In the genomic region with DNA sequence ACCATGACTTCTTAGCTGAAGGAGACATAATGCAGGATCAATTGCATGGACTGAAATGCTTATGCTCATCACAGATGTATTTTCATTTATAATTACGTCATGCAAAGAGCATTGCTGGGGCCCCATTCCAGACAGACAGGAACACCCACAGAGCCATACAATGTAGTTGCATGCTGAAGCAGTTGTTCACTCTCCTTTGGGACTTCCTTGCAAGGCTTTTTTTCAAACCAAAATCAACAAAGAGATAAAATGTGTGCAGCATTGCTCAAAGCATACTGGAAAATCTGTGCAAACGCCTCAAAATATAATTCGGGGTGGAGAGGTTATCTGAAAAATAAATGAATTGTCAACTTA, we compare ENCODE assay signal across 14 cellular contexts.
DNase-seq lines count a peak whose midpoint lies in the region; ATAC-seq, FAIRE-seq and TF ChIP-seq lines count a peak whose summit lies in the region.
"Had no signal": no experiment of that assay in that cellular context is flagged by ENCODE, and none has a peak within 500 bp of the region (broad histone marks: within the 10 kb centered on the region; RNA-seq: fewer than 3 reads in every experiment).

No MANE protein-coding gene starts in this region.

- H3K36me3 ChIP-seq in SK-N-SH (replicated peaks in 1 of 2; ENCODE audit: control insufficient read depth in 1 of 2, insufficient read depth in 2 of 2, low read length in 1 of 2) (no peaks in the 10 kb centered on the region), smooth muscle cell (ENCODE audit: low read depth) (no peaks in the 10 kb centered on the region), testis (ENCODE audit: low read depth, missing control alignments) (no peaks in the 10 kb centered on the region)
- H3K36me3 ChIP-seq: upper lobe of right lung had no signal

- H4K20me1 ChIP-seq in SK-N-SH (ENCODE audit: insufficient read depth) (no peaks in the 10 kb centered on the region), smooth muscle cell (ENCODE audit: low read depth) (no peaks in the 10 kb centered on the region)

- H3K9ac ChIP-seq in SK-N-SH (no peak overlapping the region), smooth muscle cell (ENCODE audit: low read depth) (peak overlapping the region; percentile 47)

- no peak overlapping the region for H3K4me3 Mint-ChIP-seq in WTC11
- H3K4me3 Mint-ChIP-seq: activated CD8-positive, alpha-beta T cell treated with anti-CD3 and anti-CD28 coated beads, Interleukin-2, amount 10 ng/mL, durations not matched to agents 7 days and 5 days; activated naive CD4-positive, alpha-beta T cell treated with anti-CD3 and anti-CD28 coated beads, Interleukin-2, amount 10 ng/mL, durations not matched to agents 7 days and 5 days had no signal

- H3K9me3 ChIP-seq in SK-N-SH (no peaks in the 10 kb centered on the region), smooth muscle cell (replicated peaks; ENCODE audit: low read depth) (no peaks in the 10 kb centered on the region), testis (no peaks in the 10 kb centered on the region)
- H3K9me3 ChIP-seq: upper lobe of right lung had no signal

- H3K27me3 Mint-ChIP-seq in WTC11 (ENCODE audit: low read depth), result no peaks in the 10 kb centered on the region
- H3K27me3 Mint-ChIP-seq: activated naive CD4-positive, alpha-beta T cell treated with anti-CD3 and anti-CD28 coated beads, Interleukin-2, amount 10 ng/mL, durations not matched to agents 7 days and 5 days had no signal

- TF ChIP-seq EP300 in SK-N-SH (IDR thresholded peaks at IDR 0.05; ENCODE audit: borderline replicate concordance in 1 of 2, low read depth in 1 of 2, low read length in 1 of 2), result no peak

- no peaks in the 10 kb centered on the region for H3K79me2 ChIP-seq in SK-N-SH (ENCODE audit: insufficient read depth)
- no peaks in the 10 kb centered on the region for H3K79me2 ChIP-seq in smooth muscle cell (ENCODE audit: low read depth)

- no peak for TF ChIP-seq RAD21 in SK-N-SH (IDR thresholded peaks at IDR 0.05; ENCODE audit: low read length)

- H2AFZ ChIP-seq in SK-N-SH (ENCODE audit: low read depth) (no peak overlapping the region), smooth muscle cell (ENCODE audit: low read depth) (no peak overlapping the region)

- intact Hi-C loops in testis (cut with DNase I; ENCODE audit: low total_unique reads), result no loop called here

- peak overlapping the region; percentile 97 for H3K27ac Mint-ChIP-seq in WTC11
- H3K27ac Mint-ChIP-seq: activated CD8-positive, alpha-beta T cell treated with anti-CD3 and anti-CD28 coated beads, Interleukin-2, amount 10 ng/mL, durations not matched to agents 7 days and 5 days; activated naive CD4-positive, alpha-beta T cell treated with anti-CD3 and anti-CD28 coated beads, Interleukin-2, amount 10 ng/mL, durations not matched to agents 7 days and 5 days had no signal

- TF ChIP-seq POLR2A in GM12891 (IDR thresholded peaks at IDR 0.05; ENCODE audit: low read depth, low read length), result no peak
- TF ChIP-seq POLR2A in testis (IDR thresholded peaks at IDR 0.05), result no peak

- DNase-seq in SK-N-SH (no peak), WTC11 (ENCODE audit: low spot score) (no peak), fibroblast of villous mesenchyme (ENCODE audit: low read depth) (peak; percentile 26), smooth muscle cell (lab: John Stamatoyannopoulos, UW; ENCODE audit: unreplicated experiment) (no peak), GM12891 (ENCODE audit: insufficient read length, low spot score) (no peak), testis (no peak)
- no peak for DNase-seq in activated CD8-positive, alpha-beta memory T cell treated with anti-CD3 and anti-CD28 coated beads, Interleukin-2, amount 50 U/mL, for 4 hours
- DNase-seq: activated CD8-positive, alpha-beta T cell treated with anti-CD3 and anti-CD28 coated beads, Interleukin-2, amount 10 ng/mL, durations not matched to agents 7 days and 5 days; activated naive CD4-positive, alpha-beta T cell treated with anti-CD3 and anti-CD28 coated beads, Interleukin-2, amount 10 ng/mL, durations not matched to agents 7 days and 5 days; hypothalamus; midbrain; PC-3; upper lobe of right lung had no signal

- ATAC-seq in SK-N-SH treated with all-trans-retinoic acid at 6 μM for 48 hours (no peak), WTC11 (no peak; the same call in 1 of the 2 replicates)
- ATAC-seq: activated CD8-positive, alpha-beta T cell treated with anti-CD3 and anti-CD28 coated beads, Interleukin-2, amount 10 ng/mL, durations not matched to agents 7 days and 5 days; PC-3; upper lobe of right lung had no signal

- H3F3A ChIP-seq in SK-N-SH (replicated peaks; ENCODE audit: insufficient read depth) (no peaks in the 10 kb centered on the region), smooth muscle cell (ENCODE audit: low read depth) (peaks cover 7% of the 10 kb centered on the region)

- CTCF ChIA-PET in SK-N-SH (lab: Yijun Ruan, JAX), result no interaction called here
- CTCF ChIA-PET in WTC11 (lab: Charles Lee), result interaction anchor here (1.1 kb wide), 1 partner anchor 36 kb away, joined by 7 read pairs; no protein-coding TSS in a partner anchor

- H3K4me2 ChIP-seq in SK-N-SH, result no peak overlapping the region
- H3K4me2 ChIP-seq in smooth muscle cell, result peak overlapping the region; percentile 64

- H3K4me1 ChIP-seq in SK-N-SH (ENCODE audit: control insufficient read depth in 1 of 2, insufficient read depth in 2 of 2, low read depth in 1 of 2, low read length in 1 of 2), result no peaks in the 10 kb centered on the region
- peaks cover 37% of the 10 kb centered on the region for H3K4me1 ChIP-seq in smooth muscle cell (ENCODE audit: low read depth)
- no peaks in the 10 kb centered on the region for H3K4me1 ChIP-seq in testis
- H3K4me1 ChIP-seq: upper lobe of right lung had no signal

- no peaks in the 10 kb centered on the region for H3K27me3 ChIP-seq in SK-N-SH (ENCODE audit: insufficient read depth)
- no peaks in the 10 kb centered on the region for H3K27me3 ChIP-seq in smooth muscle cell (ENCODE audit: low read depth)
- H3K27me3 ChIP-seq in testis, result no peaks in the 10 kb centered on the region
- H3K27me3 ChIP-seq: upper lobe of right lung had no signal

- WGBS in SK-N-SH (ENCODE audit: low lambda C conversion rate), result 64% methylated on average over 3 of the region's 3 CpGs
- 47% methylated on average over 3 of the region's 3 CpGs for WGBS in smooth muscle cell (ENCODE audit: low lambda C conversion rate)
- 51 to 52% methylated on average over 3 of the region's 3 CpGs for WGBS in testis, 2 donors

- peaks cover 68% of the 10 kb centered on the region for H3K4me1 Mint-ChIP-seq in WTC11
- H3K4me1 Mint-ChIP-seq: activated naive CD4-positive, alpha-beta T cell treated with anti-CD3 and anti-CD28 coated beads, Interleukin-2, amount 10 ng/mL, durations not matched to agents 7 days and 5 days had no signal

- peaks cover 16% of the 10 kb centered on the region for H3K36me3 Mint-ChIP-seq in WTC11
- H3K36me3 Mint-ChIP-seq: activated naive CD4-positive, alpha-beta T cell treated with anti-CD3 and anti-CD28 coated beads, Interleukin-2, amount 10 ng/mL, durations not matched to agents 7 days and 5 days had no signal

- FAIRE-seq in GM12891 (lab: Jason Lieb, UNC), result no peak

- POLR2A ChIA-PET in SK-N-SH (lab: Yijun Ruan, JAX), result no interaction called here
- POLR2A ChIA-PET in WTC11 (lab: Charles Lee), result interaction anchor here (1.1 kb wide), 1 partner anchor 108 kb away, joined by 3 read pairs; no protein-coding TSS in a partner anchor

- no peak overlapping the region for H3K27ac ChIP-seq in SK-N-SH (ENCODE audit: low read depth in 2 of 2, low read length in 1 of 2)
- H3K27ac ChIP-seq in smooth muscle cell (ENCODE audit: low read depth), result peak overlapping the region; percentile 75
- H3K27ac ChIP-seq in testis, result no peak overlapping the region
- H3K27ac ChIP-seq: upper lobe of right lung had no signal

- H3K4me3 ChIP-seq in SK-N-SH (ENCODE audit: low read depth in 2 of 2, low read length in 1 of 2) (no peak overlapping the region), fibroblast of villous mesenchyme (ENCODE audit: low read depth, low read length) (no peak overlapping the region), smooth muscle cell (no peak overlapping the region), testis (no peak overlapping the region)
- H3K4me3 ChIP-seq: upper lobe of right lung had no signal

- TF ChIP-seq CTCF in SK-N-SH (IDR thresholded peaks at IDR 0.05) (no peak), WTC11 (IDR thresholded peaks at IDR 0.05) (no peak), fibroblast of villous mesenchyme (IDR thresholded peaks at IDR 0.05; ENCODE audit: insufficient read depth, low read depth, low read length) (no peak), smooth muscle cell (IDR thresholded peaks at IDR 0.05; ENCODE audit: borderline replicate concordance, insufficient read depth, poor library complexity, severe bottlenecking) (no peak), testis (IDR thresholded peaks at IDR 0.05) (no peak)

- peaks cover 21% of the 10 kb centered on the region for H3K9me3 Mint-ChIP-seq in WTC11

- H3K9me2 ChIP-seq in SK-N-SH, result no peaks in the 10 kb centered on the region

TF ChIP-seq in SK-N-SH treated with all-trans-retinoic acid at 6 μM for 48 hours, 23 proteins besides CTCF, POLR2A, EP300 and RAD21:
- no peak for TF ChIP-seq TCF4 (CRISPR knock-in tag; IDR thresholded peaks at IDR 0.05; ENCODE audit: borderline replicate concordance)
- TF ChIP-seq ISL1 (CRISPR knock-in tag; IDR thresholded peaks at IDR 0.05), result peak; percentile 23; the same call in 1 of the 2 replicates
TF ChIP-seq in SK-N-SH treated with all-trans-retinoic acid at 6 μM for 48 hours: peak in this region for 1.

TF ChIP-seq in SK-N-SH, 30 proteins besides CTCF, POLR2A, EP300 and RAD21 (continues in another document):
- no peak for TF ChIP-seq POLR2AphosphoS5 (IDR thresholded peaks at IDR 0.05; ENCODE audit: low read depth, low read length)
- TF ChIP-seq NRF1 (IDR thresholded peaks at IDR 0.05; ENCODE audit: low read depth, low read length), result no peak
- no peak for TF ChIP-seq MXI1 (IDR thresholded peaks at IDR 0.05; ENCODE audit: low read depth, low read length)
- no peak for TF ChIP-seq GATA2 (CRISPR knock-in tag; IDR thresholded peaks at IDR 0.05)
- TF ChIP-seq GABPA (IDR thresholded peaks at IDR 0.05; ENCODE audit: low read depth), result no peak

TF ChIP-seq in WTC11, 78 proteins besides CTCF, POLR2A, EP300 and RAD21 (continues in another document):
- no peak for TF ChIP-seq NR3C1 (CRISPR knock-in tag; conservative IDR thresholded peaks at IDR 0.05; ENCODE audit: low read depth)
- TF ChIP-seq CREM (CRISPR knock-in tag; IDR thresholded peaks at IDR 0.05), result no peak
- no peak for TF ChIP-seq ZBTB21 (CRISPR knock-in tag; IDR thresholded peaks at IDR 0.05; ENCODE audit: borderline replicate concordance)
- TF ChIP-seq ZNF416 (CRISPR knock-in tag; IDR thresholded peaks at IDR 0.05), result no peak
- no peak for TF ChIP-seq ATF1 (CRISPR knock-in tag; IDR thresholded peaks at IDR 0.05)

TF ChIP-seq in GM12891, 5 proteins besides CTCF, POLR2A, EP300 and RAD21:
- no peak for TF ChIP-seq POLR2AphosphoS5 (IDR thresholded peaks at IDR 0.05; ENCODE audit: low read depth, low read length)
